17 cellular contexts compared by ENCODE assay signal in genomic region chr16:69014811-69015210, GRCh38.
DNase-seq lines count a peak whose midpoint lies in the region; ATAC-seq and TF ChIP-seq lines count a peak whose summit lies in the region.
"Had no signal": no experiment of that assay in that cellular context is flagged by ENCODE, and none has a peak within 500 bp of the region (broad histone marks: within the 10 kb centered on the region; RNA-seq: fewer than 3 reads in every experiment).

No MANE protein-coding gene starts in this region.

- no peak overlapping the region for H2AFZ ChIP-seq in neuronal stem cell (ENCODE audit: low read length)

- H3K4me2 ChIP-seq in neuronal stem cell (ENCODE audit: insufficient read depth, low read length, poor library complexity, severe bottlenecking): no peak overlapping the region
- H3K4me2 ChIP-seq: BLaER1 treated with 17β-estradiol and CSF1 and Interleukin-3, amounts not matched to agents 10 nM and 100 nM had no signal

- H2BK15ac ChIP-seq in neuronal stem cell (ENCODE audit: low read length): no peak overlapping the region

- H3K4me1 ChIP-seq in neuronal stem cell (ENCODE audit: control insufficient read depth in 2 of 2, insufficient read depth in 1 of 2, low read depth in 1 of 2, low read length in 2 of 2) (peaks cover 0 to 2% of the 10 kb centered on the region in 2 donors), right atrium auricular region (no peaks in the 10 kb centered on the region)
- H3K4me1 ChIP-seq: Caco-2, HAP-1 had no signal

- peak overlapping the region; percentile 29 for H4K8ac ChIP-seq in neuronal stem cell (ENCODE audit: low read depth, low read length)

- H3K14ac ChIP-seq in neuronal stem cell (ENCODE audit: low read length): no peak overlapping the region

- no peak for ATAC-seq in HG03139 (IDR thresholded peaks at IDR 0.05; ENCODE audit: unreplicated experiment)
- ATAC-seq: CD8-positive, alpha-beta T cell; K562 had no signal

- peak; percentile 54 for DNase-seq in COLO829 (ENCODE audit: low spot score)
- peak; percentile 75 for DNase-seq in SK-MEL-5 (ENCODE audit: low read depth, low spot score)
- DNase-seq in foreskin melanocyte: peak; percentile 54
- no peak for DNase-seq in neuronal stem cell (ENCODE audit: low spot score)
- no peak for DNase-seq in COR-L47 (lab: John Stamatoyannopoulos, UW)
- DNase-seq in right atrium auricular region (ENCODE audit: low spot score): no peak
- DNase-seq: Caco-2; CD8-positive, alpha-beta T cell; DMS153; DMS79; GDM1; GOT3; IMR-90 had no signal

- H3K27ac ChIP-seq in neuronal stem cell (replicated peaks; ENCODE audit: low read length) (no peak overlapping the region), right atrium auricular region (no peak overlapping the region)
- H3K27ac ChIP-seq: BLaER1 treated with 17β-estradiol and CSF1 and Interleukin-3, amounts not matched to agents 10 nM and 100 nM had no signal

- H3K18ac ChIP-seq in neuronal stem cell (ENCODE audit: low read length): no peak overlapping the region

- H3K36me3 ChIP-seq in neuronal stem cell (replicated peaks in 1 of 2; ENCODE audit: control insufficient read depth in 2 of 2, insufficient read depth in 2 of 2, low read length in 2 of 2) (no peaks in the 10 kb centered on the region), right atrium auricular region (no peaks in the 10 kb centered on the region)
- H3K36me3 ChIP-seq: HAP-1 had no signal

- no peak for TF ChIP-seq CTCF in right atrium auricular region (IDR thresholded peaks at IDR 0.05)

- no peak overlapping the region for H3K9ac ChIP-seq in neuronal stem cell (ENCODE audit: low read depth, low read length, poor library complexity)
- H3K9ac ChIP-seq: BLaER1 treated with 17β-estradiol and CSF1 and Interleukin-3, amounts not matched to agents 10 nM and 100 nM had no signal

- peaks cover 0 to 5% of the 10 kb centered on the region in 2 donors for H3K9me3 ChIP-seq in neuronal stem cell (replicated peaks in 1 of 2; ENCODE audit: control insufficient read depth in 2 of 2, insufficient read depth in 1 of 2, low read depth in 1 of 2, low read length in 2 of 2)
- H3K9me3 ChIP-seq in right atrium auricular region: no peaks in the 10 kb centered on the region
- H3K9me3 ChIP-seq: Caco-2, HAP-1 had no signal

- H2BK12ac ChIP-seq in neuronal stem cell (ENCODE audit: low read length): no peak overlapping the region

- no peak overlapping the region for H4K91ac ChIP-seq in neuronal stem cell (ENCODE audit: low read depth, low read length, poor library complexity)

- no peaks in the 10 kb centered on the region for H3K79me1 ChIP-seq in neuronal stem cell (ENCODE audit: low read depth, low read length)

- no peak overlapping the region for H3K4me3 ChIP-seq in neuronal stem cell (ENCODE audit: low read length in 2 of 2)
- no peak overlapping the region for H3K4me3 ChIP-seq in right atrium auricular region
- H3K4me3 ChIP-seq: BLaER1 treated with 17β-estradiol and CSF1 and Interleukin-3, amounts not matched to agents 10 nM and 100 nM; HAP-1; K562 had no signal

- in situ Hi-C loops in SK-MEL-5 (cut with HindIII; ENCODE audit: low pct_unique_long_range_greater_than_20kb, low sequenced_read_pairs): no loop called here

- H3K27me3 ChIP-seq in neuronal stem cell (ENCODE audit: control insufficient read depth in 3 of 3, insufficient read depth in 3 of 3, low read depth in 1 of 3, low read length in 3 of 3) (no peaks in the 10 kb centered on the region), right atrium auricular region (no peaks in the 10 kb centered on the region)
- H3K27me3 ChIP-seq: BLaER1 treated with 17β-estradiol and CSF1 and Interleukin-3, amounts not matched to agents 10 nM and 100 nM had no signal

- no peak overlapping the region for H2BK5ac ChIP-seq in neuronal stem cell (ENCODE audit: low read length)

- no peak overlapping the region for H3K4ac ChIP-seq in neuronal stem cell (ENCODE audit: low read length)

- no peak overlapping the region for H2AK5ac ChIP-seq in neuronal stem cell (ENCODE audit: low read depth, low read length)

- no peak overlapping the region for H2BK120ac ChIP-seq in neuronal stem cell (ENCODE audit: low read depth, low read length)

- H3K23ac ChIP-seq in neuronal stem cell (ENCODE audit: low read depth, low read length, poor library complexity): no peak overlapping the region

Comparison
In these comparisons a context has a peak if more than half of its experiments do, and no peak if none do; other contexts are left out.
1. DNase-seq: peak in COLO829 (single experiment), SK-MEL-5 (single experiment) and foreskin melanocyte (single experiment); none in neuronal stem cell (single experiment), COR-L47 (single experiment) and right atrium auricular region (single experiment).